ENCODE assay signal across 11 cellular contexts in the genomic region with DNA sequence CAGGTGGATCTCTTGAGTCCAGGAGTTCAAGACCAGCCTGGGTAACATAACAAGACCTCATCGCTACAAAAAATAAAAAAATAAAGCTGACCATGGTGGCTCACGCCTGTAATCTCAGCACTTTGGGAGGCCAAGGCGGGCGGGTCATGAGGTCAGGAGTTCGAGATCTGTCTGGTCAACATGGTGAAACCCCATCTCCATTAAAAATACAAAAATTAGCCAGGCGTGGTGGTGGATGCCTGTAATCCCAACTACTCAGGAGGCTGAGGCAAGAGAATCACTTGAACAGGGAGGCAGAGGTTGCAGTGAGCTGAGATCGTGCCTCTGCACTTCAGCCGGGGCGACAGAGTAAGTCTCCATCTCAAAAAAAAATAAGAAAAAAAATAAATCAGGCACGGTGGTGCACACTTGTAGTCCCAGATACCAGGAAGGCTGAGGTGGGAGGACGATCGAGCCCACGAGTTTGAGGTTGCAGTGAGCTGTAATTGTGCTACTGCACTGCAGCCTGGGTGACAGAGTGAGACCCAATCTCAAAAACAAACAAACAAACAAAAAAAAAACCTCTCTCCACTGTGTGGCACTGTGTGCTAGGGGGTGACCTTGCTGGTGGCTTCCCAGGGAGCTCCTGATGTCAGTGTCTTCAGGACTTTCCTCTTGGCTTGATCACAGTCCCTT. TPM values are rescaled to one million over a fixed set of nuclear protein-coding genes. Genes with fewer than 3 reads are reported as not detected.
DNase-seq lines count a peak whose midpoint lies in the region; ATAC-seq, FAIRE-seq and TF ChIP-seq lines count a peak whose summit lies in the region.
"Had no signal": no experiment of that assay in that cellular context is flagged by ENCODE, and none has a peak within 500 bp of the region (broad histone marks: within the 10 kb centered on the region; RNA-seq: fewer than 3 reads in every experiment).

No MANE protein-coding gene starts in this region.

- in situ Hi-C loops in gastrocnemius medialis (cut with MboI; ENCODE audit: low sequenced_read_pairs in 4 of 4), result no loop called here

- H3K4me1 ChIP-seq in DOHH2 (ENCODE audit: control insufficient read depth, low read length), result peaks cover 18% of the 10 kb centered on the region
- H3K4me1 ChIP-seq in H1 (replicated peaks in 1 of 4; ENCODE audit: control insufficient read depth in 3 of 4, insufficient read depth in 4 of 4, low read length in 3 of 4), result no peaks in the 10 kb centered on the region
- H3K4me1 ChIP-seq in gastrocnemius medialis, result no peaks in the 10 kb centered on the region
- H3K4me1 ChIP-seq: Peyer's patch, testis had no signal

- H3K9me3 ChIP-seq in DOHH2 (ENCODE audit: control insufficient read depth, insufficient read depth, low read length), result no peaks in the 10 kb centered on the region
- no peaks in the 10 kb centered on the region for H3K9me3 ChIP-seq in H1 (ENCODE audit: insufficient read depth in 2 of 2, low read depth in 1 of 2, low read length in 1 of 2)
- H3K9me3 ChIP-seq in gastrocnemius medialis, result no peaks in the 10 kb centered on the region
- H3K9me3 ChIP-seq: Peyer's patch, testis had no signal

- no peaks in the 10 kb centered on the region for H3K36me3 ChIP-seq in DOHH2 (ENCODE audit: control insufficient read depth, low read length)
- no peaks in the 10 kb centered on the region for H3K36me3 ChIP-seq in H1 (ENCODE audit: control insufficient read depth in 2 of 4, insufficient read depth in 4 of 4, low read length in 3 of 4)
- no peaks in the 10 kb centered on the region for H3K36me3 ChIP-seq in gastrocnemius medialis
- H3K36me3 ChIP-seq: Peyer's patch had no signal

- H4K8ac ChIP-seq in H1 (ENCODE audit: extremely low read depth, insufficient read depth, low read length), result no peak overlapping the region

- no peak overlapping the region for H4K91ac ChIP-seq in H1 (replicated peaks; ENCODE audit: insufficient read length, low read length)

- H3K56ac ChIP-seq in H1 (replicated peaks; ENCODE audit: insufficient read length, low read depth, low read length), result no peak overlapping the region

- no peaks in the 10 kb centered on the region for H3K27me3 ChIP-seq in DOHH2 (ENCODE audit: control insufficient read depth, low read length)
- no peaks in the 10 kb centered on the region for H3K27me3 ChIP-seq in H1 (replicated peaks in 1 of 4; ENCODE audit: control insufficient read depth in 3 of 4, extremely low read depth in 1 of 4, insufficient read depth in 3 of 4, low read length in 3 of 4)
- no peaks in the 10 kb centered on the region for H3K27me3 ChIP-seq in gastrocnemius medialis
- H3K27me3 ChIP-seq: Peyer's patch, testis had no signal

- POLR2A ChIA-PET in H1 (lab: Charles Lee; ENCODE audit: partially characterized antibody), result interaction anchor here (0.6 kb wide), 1 partner anchor 10 kb away, joined by 3 read pairs; no protein-coding TSS in a partner anchor

- ATAC-seq in GM18873 (IDR thresholded peaks at IDR 0.05; ENCODE audit: low FRiP score, unreplicated experiment) (no peak), HG02884 (IDR thresholded peaks at IDR 0.05; ENCODE audit: unreplicated experiment) (no peak), gastrocnemius medialis (no peak)
- ATAC-seq: right cardiac atrium had no signal

- H3K79me2 ChIP-seq in DOHH2 (ENCODE audit: control insufficient read depth, low read length) (no peaks in the 10 kb centered on the region), H1 (ENCODE audit: control insufficient read depth in 1 of 2, insufficient read depth in 2 of 2, low read length in 2 of 2) (no peaks in the 10 kb centered on the region)

- H3K23ac ChIP-seq in H1 (ENCODE audit: insufficient read length), result no peak overlapping the region

- no peak for FAIRE-seq in H1 (lab: Jason Lieb, UNC)

- H3K79me1 ChIP-seq in H1 (ENCODE audit: low read depth, low read length), result no peaks in the 10 kb centered on the region

- no peaks in the 10 kb centered on the region for H3K23me2 ChIP-seq in H1 (ENCODE audit: low read depth, low read length)

- H3K18ac ChIP-seq in H1 (ENCODE audit: extremely low read depth, low read length), result no peak overlapping the region

- peak; percentile 30 for DNase-seq in NCI-H69 (lab: John Stamatoyannopoulos, UW)
- DNase-seq in H1 (ENCODE audit: low read depth in 1 of 2, low spot score in 2 of 2), result no peak
- no peak for DNase-seq in activated CD4-positive, CD25-positive, alpha-beta regulatory T cell treated with anti-CD3 and anti-CD28 coated beads, Interleukin-2, amount 50 U/mL, for 72 hours
- no peak for DNase-seq in gastrocnemius medialis
- DNase-seq: Peyer's patch, testis had no signal

- H2AK5ac ChIP-seq in H1 (ENCODE audit: low read depth, low read length), result no peak overlapping the region

- TF ChIP-seq POLR2A in H1 (IDR thresholded peaks at IDR 0.05; ENCODE audit: control extremely low read depth in 1 of 2, low read depth in 2 of 2, low read length in 2 of 2) (no peak), gastrocnemius medialis (IDR thresholded peaks at IDR 0.05) (no peak)

- 85% methylated on average over 13 of the region's 13 CpGs; no CpG with 5 or more reads in 1 of the 2 experiments for WGBS in H1 (ENCODE audit: extremely low coverage in 1 of 2, insufficient coverage in 1 of 2, insufficient read length in 1 of 2, insufficient replicate concordance in 2 of 2, low coverage in 1 of 2, low lambda C conversion rate in 2 of 2, missing lambda C conversion rate in 1 of 2), 2 experiments

- no peak overlapping the region for H2BK15ac ChIP-seq in H1 (ENCODE audit: low read length)

- no peaks in the 10 kb centered on the region for H4K20me1 ChIP-seq in DOHH2 (ENCODE audit: control insufficient read depth, insufficient read depth, low read depth, low read length)
- no peaks in the 10 kb centered on the region for H4K20me1 ChIP-seq in H1 (replicated peaks in 1 of 2; ENCODE audit: control insufficient read depth in 1 of 2, insufficient read depth in 2 of 2, low read length in 2 of 2)

- peaks cover 3% of the 10 kb centered on the region; the same call in 1 of the 2 replicates for H3F3A ChIP-seq in DOHH2 (ENCODE audit: control insufficient read depth, insufficient read depth)

- no peak overlapping the region for H2BK20ac ChIP-seq in H1 (ENCODE audit: low read length)

- no peak overlapping the region for H2BK12ac ChIP-seq in H1 (ENCODE audit: low read depth, low read length)

- no peak overlapping the region for H3K4ac ChIP-seq in H1 (replicated peaks; ENCODE audit: insufficient read length, low read depth, low read length)

- TF ChIP-seq CTCF in 22Rv1 (IDR thresholded peaks at IDR 0.05), result peak; percentile 18; the same call in 1 of the 2 replicates
- peak; percentile 53 for TF ChIP-seq CTCF in DOHH2 (IDR thresholded peaks at IDR 0.05; ENCODE audit: low read depth, low read length, poor library complexity, severe bottlenecking)
- TF ChIP-seq CTCF in H1 (IDR thresholded peaks at IDR 0.05; ENCODE audit: control extremely low read depth in 1 of 3, insufficient read depth in 1 of 3, low read depth in 1 of 3, low read length in 3 of 3), result peak; percentile 29 to 46 (median 41)
- no peak for TF ChIP-seq CTCF in gastrocnemius medialis (IDR thresholded peaks at IDR 0.05 in 4 of 5, conservative IDR thresholded peaks at IDR 0.05 in 1 of 5)

- intact Hi-C loops in gastrocnemius medialis (cut with DNase I; ENCODE audit: low total_unique reads), result no loop called here

- H3K4me3 ChIP-seq in DOHH2 (ENCODE audit: low read length), result no peak overlapping the region
- no peak overlapping the region for H3K4me3 ChIP-seq in H1 (ENCODE audit: extremely low read depth in 1 of 4, insufficient read depth in 2 of 4, low read depth in 3 of 4, low read length in 4 of 4)
- H3K4me3 ChIP-seq in gastrocnemius medialis, result no peak overlapping the region
- H3K4me3 ChIP-seq: Peyer's patch, testis had no signal

- H3K27ac ChIP-seq in 22Rv1, result no peak overlapping the region
- no peak overlapping the region for H3K27ac ChIP-seq in DOHH2 (ENCODE audit: low read depth, low read length)
- H3K27ac ChIP-seq in H1 (ENCODE audit: low read depth, low read length), result no peak overlapping the region
- H3K27ac ChIP-seq in gastrocnemius medialis, result no peak overlapping the region
- H3K27ac ChIP-seq: Peyer's patch, testis had no signal

- H3K9me2 ChIP-seq in DOHH2 (replicated peaks; ENCODE audit: control insufficient read depth, low read length), result no peaks in the 10 kb centered on the region

- H3K14ac ChIP-seq in H1 (ENCODE audit: insufficient read length), result no peak overlapping the region

- no peak overlapping the region for H2BK5ac ChIP-seq in H1 (ENCODE audit: low read depth, low read length)

- H2AFZ ChIP-seq in H1 (ENCODE audit: low read length), result no peak overlapping the region

- CTCF ChIA-PET in H1 (lab: Charles Lee; ENCODE audit: partially characterized antibody), result interaction anchor here (0.6 to 1.7 kb wide), 8 partner anchors 31 to 486 kb away, joined by 3 to 7 read pairs (median 4); no protein-coding TSS in a partner anchor

- no peak for TF ChIP-seq EP300 in H1 (IDR thresholded peaks at IDR 0.05; ENCODE audit: borderline replicate concordance in 1 of 2, low read depth in 2 of 2, low read length in 2 of 2)

- no peak overlapping the region for H4K5ac ChIP-seq in H1 (ENCODE audit: insufficient read length, low read depth, low read length)

- no peak overlapping the region for H3K4me2 ChIP-seq in DOHH2 (ENCODE audit: low read length)
- H3K4me2 ChIP-seq in H1 (ENCODE audit: insufficient read depth in 1 of 2, low read depth in 2 of 2, low read length in 2 of 2), result no peak overlapping the region

- no peak overlapping the region for H2BK120ac ChIP-seq in H1 (replicated peaks; ENCODE audit: low read depth, low read length)

- no peak overlapping the region for H3K9ac ChIP-seq in H1 (replicated peaks in 1 of 4; ENCODE audit: extremely low read depth in 1 of 4, low read depth in 3 of 4, low read length in 3 of 4)

- peak; percentile 62 to 75 for TF ChIP-seq RAD21 in H1 (IDR thresholded peaks at IDR 0.05 in 1 of 2, conservative IDR thresholded peaks at IDR 0.05 in 1 of 2; ENCODE audit: low read depth in 2 of 2, low read length in 2 of 2)

RNA-seq across cellular contexts. Expression of gene MAPK3, which starts 19.8 kb away (rescaled TPM):
- total RNA-seq in H1 (2021; fragmentation: NEBNext Ultra II Directional; extraction: Animal tissue kit (Norgen Biotek cat#: 25700)), result 28.7 and 40.1 TPM in 2 replicates
- 67.9 and 96.1 TPM in 2 replicates for polyA plus RNA-seq in H1 (2011; rRNA removed)
- polyA plus RNA-seq in H1 (2011; cell fraction: cytosol; rRNA removed), result 37.9 TPM
- 60.8 TPM for polyA plus RNA-seq in H1 (2011; cell fraction: nucleus; rRNA removed)
- polyA plus RNA-seq in H1 (2012, experiment 1 of 2), result 26.6 to 38.0 TPM (median 31.9 TPM) in 4 replicates
- polyA plus RNA-seq in H1 (2012, experiment 2 of 2), result 49.5 TPM
- 38.1 TPM for polyA plus RNA-seq in H1 (2013, experiment 1 of 2)
- 43.5 TPM for polyA plus RNA-seq in H1 (2013, experiment 2 of 2)
- 17.3 and 24.2 TPM in 2 replicates for polyA minus RNA-seq in H1 (2011; rRNA and poly(A)+ RNA removed)
- 11.2 TPM for polyA minus RNA-seq in H1 (2011; cell fraction: cytosol; rRNA and poly(A)+ RNA removed)
- polyA minus RNA-seq in H1 (2011; cell fraction: nucleus; rRNA and poly(A)+ RNA removed), result 17.0 TPM
- 10 to 100 TPM; 28.6 to 48.7 (median 38.0) TPM for total RNA-seq in gastrocnemius medialis

RNA-seq across cellular contexts. Expression of gene GDPD3, which starts 29.5 kb away (rescaled TPM):
- 1.5 TPM in 1 of 2 replicates, not detected in the other for total RNA-seq in H1 (2021; fragmentation: NEBNext Ultra II Directional; extraction: Animal tissue kit (Norgen Biotek cat#: 25700))
- 0.20 and 0.30 TPM in 2 replicates for polyA plus RNA-seq in H1 (2011; rRNA removed)
- polyA plus RNA-seq in H1 (2011; cell fraction: cytosol; rRNA removed), result 0.35 TPM
- 1.7 TPM for polyA plus RNA-seq in H1 (2011; cell fraction: nucleus; rRNA removed)
- 1.9 to 4.0 TPM (median 2.5 TPM) in 4 replicates for polyA plus RNA-seq in H1 (2012, experiment 1 of 2)
- polyA plus RNA-seq in H1 (2012, experiment 2 of 2), result 0.29 TPM
- 1.3 TPM for polyA plus RNA-seq in H1 (2013, experiment 1 of 2)
- polyA plus RNA-seq in H1 (2013, experiment 2 of 2), result 1.7 TPM
- not detected in 2 replicates for polyA minus RNA-seq in H1 (2011; rRNA and poly(A)+ RNA removed)
- not detected for polyA minus RNA-seq in H1 (2011; cell fraction: cytosol; rRNA and poly(A)+ RNA removed)
- polyA minus RNA-seq in H1 (2011; cell fraction: nucleus; rRNA and poly(A)+ RNA removed), result not detected
- under 1 TPM in 2 of 4 donors, not detected in 2; 0.29 to 0.66 TPM for total RNA-seq in gastrocnemius medialis

RNA-seq across cellular contexts. Expression of gene CORO1A, which starts 40.6 kb away (rescaled TPM):
- 11.7 and 12.1 TPM in 2 replicates for total RNA-seq in H1 (2021; fragmentation: NEBNext Ultra II Directional; extraction: Animal tissue kit (Norgen Biotek cat#: 25700))
- polyA plus RNA-seq in H1 (2011; rRNA removed), result 10.9 and 11.8 TPM in 2 replicates
- 12.8 TPM for polyA plus RNA-seq in H1 (2011; cell fraction: cytosol; rRNA removed)
- polyA plus RNA-seq in H1 (2011; cell fraction: nucleus; rRNA removed), result 14.4 TPM
- 4.2 to 9.5 TPM (median 8.2 TPM) in 4 replicates for polyA plus RNA-seq in H1 (2012, experiment 1 of 2)
- polyA plus RNA-seq in H1 (2012, experiment 2 of 2), result 6.8 TPM
- 9.9 TPM for polyA plus RNA-seq in H1 (2013, experiment 1 of 2)
- 9.6 TPM for polyA plus RNA-seq in H1 (2013, experiment 2 of 2)
- 3.2 and 6.6 TPM in 2 replicates for polyA minus RNA-seq in H1 (2011; rRNA and poly(A)+ RNA removed)
- 4.4 TPM for polyA minus RNA-seq in H1 (2011; cell fraction: cytosol; rRNA and poly(A)+ RNA removed)
- polyA minus RNA-seq in H1 (2011; cell fraction: nucleus; rRNA and poly(A)+ RNA removed), result 5.6 TPM
- 1 to 10 TPM in 3 of 4 donors, under 1 TPM in 1; 0.44 to 8.9 (median 5.8) TPM for total RNA-seq in gastrocnemius medialis

RNA-seq across cellular contexts. Expression of gene YPEL3, which starts 46.8 kb away (rescaled TPM):
- 40.3 and 43.2 TPM in 2 replicates for total RNA-seq in H1 (2021; fragmentation: NEBNext Ultra II Directional; extraction: Animal tissue kit (Norgen Biotek cat#: 25700))
- 53.3 and 91.8 TPM in 2 replicates for polyA plus RNA-seq in H1 (2011; rRNA removed)
- 49.2 TPM for polyA plus RNA-seq in H1 (2011; cell fraction: cytosol; rRNA removed)
- polyA plus RNA-seq in H1 (2011; cell fraction: nucleus; rRNA removed), result 126 TPM
- 53.5 to 72.5 TPM (median 65.8 TPM) in 4 replicates for polyA plus RNA-seq in H1 (2012, experiment 1 of 2)
- polyA plus RNA-seq in H1 (2012, experiment 2 of 2), result 62.9 TPM
- polyA plus RNA-seq in H1 (2013, experiment 1 of 2), result 35.3 TPM
- polyA plus RNA-seq in H1 (2013, experiment 2 of 2), result 36.6 TPM
- 10.7 and 15.9 TPM in 2 replicates for polyA minus RNA-seq in H1 (2011; rRNA and poly(A)+ RNA removed)
- 17.5 TPM for polyA minus RNA-seq in H1 (2011; cell fraction: cytosol; rRNA and poly(A)+ RNA removed)
- 27.2 TPM for polyA minus RNA-seq in H1 (2011; cell fraction: nucleus; rRNA and poly(A)+ RNA removed)
- total RNA-seq in gastrocnemius medialis, result 100 to 1,000 TPM in 3 of 4 donors, 10 to 100 TPM in 1; 97.2 to 197 (median 154) TPM

RNA-seq across cellular contexts. Expression of gene BOLA2B, which starts 50.7 kb away (rescaled TPM):
- total RNA-seq in H1 (2021; fragmentation: NEBNext Ultra II Directional; extraction: Animal tissue kit (Norgen Biotek cat#: 25700)), result 208 and 211 TPM in 2 replicates
- 872 and 991 TPM in 2 replicates for polyA plus RNA-seq in H1 (2011; rRNA removed)
- 876 TPM for polyA plus RNA-seq in H1 (2011; cell fraction: cytosol; rRNA removed)
- 204 TPM for polyA plus RNA-seq in H1 (2011; cell fraction: nucleus; rRNA removed)
- polyA plus RNA-seq in H1 (2012, experiment 1 of 2), result 167 to 478 TPM (median 304 TPM) in 4 replicates
- 1,048 TPM for polyA plus RNA-seq in H1 (2012, experiment 2 of 2)
- polyA plus RNA-seq in H1 (2013, experiment 1 of 2), result 617 TPM
- polyA plus RNA-seq in H1 (2013, experiment 2 of 2), result 657 TPM
- 48.6 and 53.1 TPM in 2 replicates for polyA minus RNA-seq in H1 (2011; rRNA and poly(A)+ RNA removed)
- polyA minus RNA-seq in H1 (2011; cell fraction: cytosol; rRNA and poly(A)+ RNA removed), result 121 TPM
- 106 TPM for polyA minus RNA-seq in H1 (2011; cell fraction: nucleus; rRNA and poly(A)+ RNA removed)
- 100 to 1,000 TPM in 3 of 4 donors, 10 to 100 TPM in 1; 96.7 to 228 (median 140) TPM for total RNA-seq in gastrocnemius medialis

Comparison
In these comparisons a context has a peak if more than half of its experiments do, and no peak if none do; other contexts are left out.
1. CTCF ChIP-seq: peak in 22Rv1 (single experiment), DOHH2 (single experiment) and H1 (3 of 3); none in gastrocnemius medialis (0 of 5).